In the genomic region with DNA sequence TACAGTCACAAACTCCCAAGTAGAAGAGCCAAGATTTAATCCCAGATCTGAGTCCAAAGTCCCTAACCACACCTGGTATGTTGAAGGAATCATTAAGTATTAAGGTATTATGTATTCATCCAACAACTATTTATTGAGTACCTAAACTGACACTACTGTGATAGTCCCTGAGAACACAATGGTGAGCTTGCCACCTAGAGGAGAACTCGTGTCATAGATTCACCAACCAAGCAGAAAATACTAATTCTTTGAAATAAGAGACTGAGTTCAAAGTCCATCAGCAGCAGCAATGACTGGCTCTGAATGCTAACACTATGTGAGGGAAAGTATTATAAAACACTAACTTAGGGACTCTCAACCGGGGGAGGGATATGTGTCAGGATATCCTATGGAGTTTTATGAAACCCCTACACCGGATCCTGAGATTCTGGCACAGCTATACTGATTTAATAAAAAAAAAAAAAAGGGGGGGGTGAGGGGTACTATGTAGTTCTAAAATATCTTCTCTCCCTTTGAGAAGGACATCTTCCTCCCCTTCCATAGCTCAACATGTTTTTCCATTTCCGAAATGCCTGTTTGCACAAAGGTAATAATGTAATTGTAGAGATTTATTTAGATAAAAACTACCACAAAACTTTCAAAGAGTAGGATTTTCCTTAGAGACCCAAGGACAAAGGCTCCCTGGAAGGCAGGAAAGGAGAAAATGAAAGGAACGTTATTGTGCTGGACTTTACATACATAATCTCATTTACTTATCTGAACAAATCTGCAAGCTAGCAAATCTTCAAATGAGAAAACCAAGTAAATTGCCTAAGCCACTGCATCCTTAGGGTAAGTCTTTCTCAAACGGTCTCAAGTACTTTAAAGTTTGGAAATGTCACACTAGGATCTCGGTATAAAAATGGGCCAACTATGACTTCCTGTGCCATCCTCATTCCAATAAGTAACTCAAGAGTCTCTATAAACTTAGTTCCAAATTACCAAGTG, we compare ENCODE assay signal across 8 cellular contexts. TPM values are rescaled to one million over a fixed set of nuclear protein-coding genes. Genes with fewer than 3 reads are reported as not detected.
DNase-seq lines count a peak whose midpoint lies in the region; ATAC-seq and TF ChIP-seq lines count a peak whose summit lies in the region.

No MANE protein-coding gene starts in this region.

- H4K8ac ChIP-seq in mesenchymal stem cell (ENCODE audit: low read length), result no peak overlapping the region

- no peak overlapping the region for H3K4ac ChIP-seq in mesenchymal stem cell (ENCODE audit: low read depth in 1 of 2, low read length in 2 of 2)

- no peak overlapping the region for H3K14ac ChIP-seq in mesenchymal stem cell (ENCODE audit: low read length in 2 of 2)

- in situ Hi-C loops in SK-MEL-5 (cut with HindIII; ENCODE audit: low pct_unique_long_range_greater_than_20kb, low sequenced_read_pairs), result no loop called here

- intact Hi-C loops in upper lobe of right lung (cut with DNase I), result no loop called here

- WGBS in mesenchymal stem cell, result 10% methylated on average over 3 of the region's 7 CpGs

- H3K9ac ChIP-seq in mesenchymal stem cell (ENCODE audit: low read length), result peak overlapping the region; percentile 98

- DNase-seq in EH (ENCODE audit: low read depth) (peak; percentile 74), SK-MEL-5 (ENCODE audit: low read depth, low spot score) (peak; percentile 64), coronary artery (ENCODE audit: low spot score) (no peak), mesenchymal stem cell (peak; percentile 84), upper lobe of right lung (no peak), putamen (ENCODE audit: low spot score) (no peak)
- DNase-seq in Jurkat, Clone E6-1 (ENCODE audit: low read depth, low spot score), result peak; percentile 76

- H3K79me1 ChIP-seq in mesenchymal stem cell (replicated peaks; ENCODE audit: low read length, poor library complexity, severe bottlenecking), result no peaks in the 10 kb centered on the region

- H4K91ac ChIP-seq in mesenchymal stem cell (ENCODE audit: low read length), result no peak overlapping the region

- peak overlapping the region; percentile 91 for H3K4me3 ChIP-seq in Jurkat, Clone E6-1 (ENCODE audit: low read length)
- H3K4me3 ChIP-seq in coronary artery, result peak overlapping the region; percentile 83
- peak overlapping the region in 1 of 2 experiments; percentile 94 for H3K4me3 ChIP-seq in mesenchymal stem cell (ENCODE audit: insufficient read depth in 1 of 2, low read depth in 1 of 2, low read length in 2 of 2)
- H3K4me3 ChIP-seq in upper lobe of right lung, result peak overlapping the region; percentile 96

- no peak overlapping the region for H2AFZ ChIP-seq in mesenchymal stem cell (ENCODE audit: low read depth, low read length)

- H3K4me2 ChIP-seq in mesenchymal stem cell (ENCODE audit: low read length, poor library complexity, severe bottlenecking), result peak overlapping the region; percentile 75

- no peak overlapping the region for H2BK120ac ChIP-seq in mesenchymal stem cell (ENCODE audit: low read depth, low read length)

- H3K4me1 ChIP-seq in mesenchymal stem cell (ENCODE audit: control insufficient read depth, insufficient read depth, low read depth, low read length) (peaks cover 10% of the 10 kb centered on the region), upper lobe of right lung (peaks cover 59% of the 10 kb centered on the region)

- peaks cover 0 to 4% of the 10 kb centered on the region in 2 experiments for H3K36me3 ChIP-seq in mesenchymal stem cell (ENCODE audit: control insufficient read depth in 1 of 2, insufficient read depth in 2 of 2, low read depth in 1 of 2, low read length in 2 of 2)
- peaks cover 8% of the 10 kb centered on the region for H3K36me3 ChIP-seq in upper lobe of right lung

- H3K23ac ChIP-seq in mesenchymal stem cell (ENCODE audit: low read length in 2 of 2), result no peak overlapping the region

- H2BK5ac ChIP-seq in mesenchymal stem cell (ENCODE audit: low read depth, low read length, poor library complexity, severe bottlenecking), result no peak overlapping the region

- H3K27me3 ChIP-seq in mesenchymal stem cell (ENCODE audit: control insufficient read depth in 1 of 2, insufficient read depth in 1 of 2, low read length in 2 of 2) (no peaks in the 10 kb centered on the region), upper lobe of right lung (no peaks in the 10 kb centered on the region)

- H2BK12ac ChIP-seq in mesenchymal stem cell (ENCODE audit: low read length in 2 of 2), result no peak overlapping the region

- H3K9me3 ChIP-seq in mesenchymal stem cell (ENCODE audit: control insufficient read depth, low read length) (no peaks in the 10 kb centered on the region), upper lobe of right lung (no peaks in the 10 kb centered on the region)

- H3K18ac ChIP-seq in mesenchymal stem cell (ENCODE audit: low read depth in 1 of 2, low read length in 2 of 2), result no peak overlapping the region

- H3K27ac ChIP-seq in coronary artery (no peak overlapping the region), mesenchymal stem cell (ENCODE audit: low read length, poor library complexity, severe bottlenecking) (no peak overlapping the region), upper lobe of right lung (peak overlapping the region; percentile 90)

- TF ChIP-seq CTCF in coronary artery (IDR thresholded peaks at IDR 0.05) (no peak), upper lobe of right lung (IDR thresholded peaks at IDR 0.05) (peak; percentile 67)

- no peak overlapping the region for H2AK5ac ChIP-seq in mesenchymal stem cell (ENCODE audit: low read length, severe bottlenecking)

- no peak overlapping the region for H2BK15ac ChIP-seq in mesenchymal stem cell (ENCODE audit: low read depth, poor library complexity, severe bottlenecking)

- ATAC-seq in GM19438 (IDR thresholded peaks at IDR 0.05; ENCODE audit: low read depth, unreplicated experiment) (peak; percentile 42), upper lobe of right lung (peak; percentile 46)

RNA-seq across cellular contexts. Expression of gene NCOA4, which starts 1.5 kb away (rescaled TPM):
- 55.2 TPM for polyA plus RNA-seq in Jurkat, Clone E6-1 (2012; ENCODE audit: insufficient read depth, insufficient read length)
- 136 and 146 TPM in 2 replicates for total RNA-seq in SK-MEL-5 (2014; rRNA removed; shearing (Covaris generic))
- 61.4 and 79.3 TPM in 2 replicates for polyA plus RNA-seq in SK-MEL-5 (2015; cell fraction: cytosol; rRNA removed)
- 33.9 and 47.3 TPM in 2 replicates for polyA plus RNA-seq in SK-MEL-5 (2015; cell fraction: nucleus; rRNA removed)
- polyA plus RNA-seq in mesenchymal stem cell (2013, experiment 1 of 2), result 97.0 TPM
- 102 TPM for polyA plus RNA-seq in mesenchymal stem cell (2013, experiment 2 of 2)
- total RNA-seq in upper lobe of right lung, result 187 TPM

RNA-seq across cellular contexts. Expression of gene MSMB, which starts 17.2 kb away (rescaled TPM):
- polyA plus RNA-seq in Jurkat, Clone E6-1 (2012; ENCODE audit: insufficient read depth, insufficient read length), result not detected
- total RNA-seq in SK-MEL-5 (2014; rRNA removed; shearing (Covaris generic)), result not detected in 2 replicates
- polyA plus RNA-seq in SK-MEL-5 (2015; cell fraction: cytosol; rRNA removed), result not detected in 2 replicates
- polyA plus RNA-seq in SK-MEL-5 (2015; cell fraction: nucleus; rRNA removed), result not detected in 2 replicates
- polyA plus RNA-seq in mesenchymal stem cell (2013, experiment 1 of 2), result 0.39 TPM
- polyA plus RNA-seq in mesenchymal stem cell (2013, experiment 2 of 2), result 0.38 TPM
- not detected for total RNA-seq in upper lobe of right lung

RNA-seq across cellular contexts. Expression of gene TIMM23, which starts 56.6 kb away (rescaled TPM):
- polyA plus RNA-seq in Jurkat, Clone E6-1 (2012; ENCODE audit: insufficient read depth, insufficient read length), result 186 TPM
- total RNA-seq in SK-MEL-5 (2014; rRNA removed; shearing (Covaris generic)), result 73.9 and 81.2 TPM in 2 replicates
- 73.8 and 79.2 TPM in 2 replicates for polyA plus RNA-seq in SK-MEL-5 (2015; cell fraction: cytosol; rRNA removed)
- polyA plus RNA-seq in SK-MEL-5 (2015; cell fraction: nucleus; rRNA removed), result 19.8 and 23.1 TPM in 2 replicates
- polyA plus RNA-seq in mesenchymal stem cell (2013, experiment 1 of 2), result 86.1 TPM
- 91.1 TPM for polyA plus RNA-seq in mesenchymal stem cell (2013, experiment 2 of 2)
- 35.8 TPM for total RNA-seq in upper lobe of right lung

Comparison
In these comparisons a context has a peak if more than half of its experiments do, and no peak if none do; other contexts are left out.
1. DNase-seq: peak in EH (single experiment), Jurkat, Clone E6-1 (single experiment), SK-MEL-5 (single experiment) and mesenchymal stem cell (single experiment); none in coronary artery (single experiment), upper lobe of right lung (single experiment) and putamen (single experiment).